8 cellular contexts compared by ENCODE assay signal in genomic region chr4:124262211-124263179, GRCh38.
DNase-seq lines count a peak whose midpoint lies in the region; ATAC-seq and TF ChIP-seq lines count a peak whose summit lies in the region.

No MANE protein-coding gene starts in this region.

- no peaks in the 10 kb centered on the region for H3K4me1 Mint-ChIP-seq in T-helper 17 cell

- no peak overlapping the region for H3K27ac Mint-ChIP-seq in T-helper 17 cell

- H3K27me3 Mint-ChIP-seq in T-helper 17 cell, result peaks cover 7% of the 10 kb centered on the region

- ATAC-seq in GM18502 (IDR thresholded peaks at IDR 0.05; ENCODE audit: poor library complexity, unreplicated experiment) (peak; percentile 88), HG02884 (IDR thresholded peaks at IDR 0.05; ENCODE audit: unreplicated experiment) (peak; percentile 92), T-helper 17 cell (peak; percentile 50)

- no peak overlapping the region for H3K4me3 Mint-ChIP-seq in T-helper 17 cell

- H3K9me3 ChIP-seq in T-helper 17 cell (ENCODE audit: control insufficient read depth, low read length, poor library complexity, severe bottlenecking), result no peaks in the 10 kb centered on the region

- TF ChIP-seq CTCF in cardiac fibroblast (IDR thresholded peaks at IDR 0.05; ENCODE audit: low read depth, low read length), result peak; percentile 89

- no peaks in the 10 kb centered on the region for H3K36me3 Mint-ChIP-seq in T-helper 17 cell (ENCODE audit: low read depth)

- DNase-seq in AG08395 (ENCODE audit: low spot score) (peak; percentile 76), NCI-H1694 (lab: John Stamatoyannopoulos, UW) (peak; percentile 55), T-helper 17 cell (no peak), cardiac fibroblast (ENCODE audit: low read depth in 2 of 2) (peak; percentile 95), kidney glomerular epithelial cell (lab: John Stamatoyannopoulos, UW) (peak; percentile 74)
- peak; percentile 47 for DNase-seq in stimulated activated CD4-positive, alpha-beta T cell treated with anti-CD3 and anti-CD28 coated beads, Interleukin-4, amount 100 ng/mL, for 24 hours

- no peak overlapping the region for H3K4me3 ChIP-seq in cardiac fibroblast (replicated peaks in 1 of 2; ENCODE audit: low read depth in 2 of 2, low read length in 2 of 2)

Comparison
In these comparisons a context has a peak if more than half of its experiments do, and no peak if none do; other contexts are left out.
1. DNase-seq: peak in AG08395 (single experiment), NCI-H1694 (single experiment), cardiac fibroblast (2 of 2), kidney glomerular epithelial cell (single experiment) and stimulated activated CD4-positive, alpha-beta T cell treated with anti-CD3 and anti-CD28 coated beads, Interleukin-4, amount 100 ng/mL, for 24 hours (single experiment); none in T-helper 17 cell (0 of 3).
2. Peak in every context shown above with its lines, with median percentiles within 50 percentile points of each other: ATAC-seq.